ENCODE assay signal across 21 cellular contexts in genomic region chr5:113325054-113325453, GRCh38.
DNase-seq lines count a peak whose midpoint lies in the region; TF ChIP-seq lines count a peak whose summit lies in the region.
"Had no signal": no experiment of that assay in that cellular context is flagged by ENCODE, and none has a peak within 500 bp of the region (broad histone marks: within the 10 kb centered on the region; RNA-seq: fewer than 3 reads in every experiment).

No MANE protein-coding gene starts in this region.

- H3K4me1 Mint-ChIP-seq in neural progenitor cell, result no peaks in the 10 kb centered on the region
- H3K4me1 Mint-ChIP-seq: CD14-positive monocyte had no signal

- H3K27ac Mint-ChIP-seq in neural progenitor cell, result no peak overlapping the region
- H3K27ac Mint-ChIP-seq: CD14-positive monocyte, H9 had no signal

- no peaks in the 10 kb centered on the region for H3K4me1 ChIP-seq in neural progenitor cell
- H3K4me1 ChIP-seq: Peyer's patch had no signal

- H3K9me3 Mint-ChIP-seq in neural progenitor cell, result no peaks in the 10 kb centered on the region
- H3K9me3 Mint-ChIP-seq: CD14-positive monocyte, H9 had no signal

- H3K4me3 Mint-ChIP-seq in neural progenitor cell, result no peak overlapping the region
- H3K4me3 Mint-ChIP-seq: CD14-positive monocyte, H9 had no signal

- no peaks in the 10 kb centered on the region for H4K20me1 ChIP-seq in neural progenitor cell (ENCODE audit: low read depth)

- TF ChIP-seq CTCF in kidney epithelial cell (IDR thresholded peaks at IDR 0.05; ENCODE audit: insufficient read depth, low read length, poor library complexity, severe bottlenecking), result no peak
- no peak for TF ChIP-seq CTCF in neural progenitor cell (IDR thresholded peaks at IDR 0.05)

- H3K4me2 ChIP-seq in neural progenitor cell, result no peak overlapping the region
- H3K4me2 ChIP-seq: SK-N-SH had no signal

- H3K27me3 ChIP-seq in kidney epithelial cell (ENCODE audit: control insufficient read depth, insufficient read depth, low read length), result no peaks in the 10 kb centered on the region
- H3K27me3 ChIP-seq in neural progenitor cell, result no peaks in the 10 kb centered on the region
- H3K27me3 ChIP-seq: Peyer's patch had no signal

- no peaks in the 10 kb centered on the region for H3K79me2 ChIP-seq in neural progenitor cell (ENCODE audit: low read depth)

- peaks cover 3% of the 10 kb centered on the region for H3K27me3 Mint-ChIP-seq in neural progenitor cell (ENCODE audit: insufficient read depth, low read depth)

- no peak overlapping the region for H3K4me3 ChIP-seq in kidney epithelial cell (ENCODE audit: low read depth, low read length)
- no peak overlapping the region for H3K4me3 ChIP-seq in neural progenitor cell
- H3K4me3 ChIP-seq: Peyer's patch had no signal

- H2AFZ ChIP-seq in neural progenitor cell (replicated peaks), result no peak overlapping the region

- peak; percentile 24 for DNase-seq in M059J (ENCODE audit: low read depth)
- peak; percentile 22 for DNase-seq in amniotic epithelial cell (ENCODE audit: low read depth)
- DNase-seq in kidney epithelial cell (ENCODE audit: low read depth), result peak; percentile 56
- peak; percentile 85 for DNase-seq in renal cortical epithelial cell (ENCODE audit: low read depth)
- DNase-seq in neural progenitor cell (ENCODE audit: low spot score), result no peak
- no peak for DNase-seq in NCI-H82 (lab: John Stamatoyannopoulos, UW)
- DNase-seq in stimulated activated CD4-positive, alpha-beta T cell treated with anti-CD3 and anti-CD28 coated beads, Interleukin-2, amount 100 ng/mL, for 48 hours, result no peak
- DNase-seq: DMS79 treated with DMSO at 0.1 percent for 48 hours; H9; NCI-H1092 treated with DMSO at 0.1 percent for 48 hours; NCI-H146; NCI-H2029 treated with DMSO at 0.1 percent for 48 hours; NCI-H2171; NCI-H446 treated with DMSO at 0.1 percent for 48 hours; NCI-H69; NK-92 treated with Interleukin-12 subunit alpha and Interleukin-12 subunit beta, amount 100 ng/mL, for 24 hours; Peyer's patch; SHP77 treated with DMSO at 0.1 percent for 48 hours; SK-N-SH had no signal

- no peak overlapping the region for H3K9ac ChIP-seq in neural progenitor cell
- H3K9ac ChIP-seq: SK-N-SH had no signal

- H3K27ac ChIP-seq in neural progenitor cell, result no peak overlapping the region
- H3K27ac ChIP-seq: HL-60, Peyer's patch had no signal

- no peaks in the 10 kb centered on the region for H3K36me3 Mint-ChIP-seq in neural progenitor cell
- H3K36me3 Mint-ChIP-seq: CD14-positive monocyte had no signal

- H3K9me3 ChIP-seq in neural progenitor cell (ENCODE audit: low read depth), result no peaks in the 10 kb centered on the region
- H3K9me3 ChIP-seq: Peyer's patch, SK-N-SH had no signal

- H3K36me3 ChIP-seq in kidney epithelial cell (ENCODE audit: control insufficient read depth, insufficient read depth, low read length) (no peaks in the 10 kb centered on the region), neural progenitor cell (no peaks in the 10 kb centered on the region)
- H3K36me3 ChIP-seq: Peyer's patch had no signal

- H3F3A ChIP-seq in neural progenitor cell (ENCODE audit: low read depth), result no peaks in the 10 kb centered on the region

Comparison
In these comparisons a context has a peak if more than half of its experiments do, and no peak if none do; other contexts are left out.
1. DNase-seq: peak in M059J (single experiment), amniotic epithelial cell (single experiment), kidney epithelial cell (single experiment) and renal cortical epithelial cell (single experiment); none in neural progenitor cell (single experiment), NCI-H82 (single experiment) and stimulated activated CD4-positive, alpha-beta T cell treated with anti-CD3 and anti-CD28 coated beads, Interleukin-2, amount 100 ng/mL, for 48 hours (0 of 2).